ENCODE assay signal across 8 cellular contexts in genomic region chrX:68829594-68830485, GRCh38. TPM values are rescaled to one million over a fixed set of nuclear protein-coding genes. Genes with fewer than 3 reads are reported as not detected.
DNase-seq lines count a peak whose midpoint lies in the region; ATAC-seq and TF ChIP-seq lines count a peak whose summit lies in the region.

No MANE protein-coding gene starts in this region.

- H3K27ac ChIP-seq in A673 (ENCODE audit: low read depth, low read length, poor library complexity, severe bottlenecking) (peak overlapping the region; percentile 84), HEK293 (ENCODE audit: extremely low read depth, low read depth, low read length) (peak overlapping the region; percentile 48; the same call in 1 of the 2 replicates), parathyroid adenoma (peak overlapping the region; percentile 96)

- peaks cover 23% of the 10 kb centered on the region for H3K36me3 ChIP-seq in A673 (ENCODE audit: insufficient read depth, low read length, poor library complexity, severe bottlenecking)
- H3K36me3 ChIP-seq in HEK293 (ENCODE audit: control insufficient read depth in 2 of 2, insufficient read depth in 1 of 2, low read length in 2 of 2) = no peaks in the 10 kb centered on the region
- H3K36me3 ChIP-seq in parathyroid adenoma (ENCODE audit: control insufficient read depth, insufficient read depth, low read length) = no peaks in the 10 kb centered on the region

- H3K27ac Mint-ChIP-seq in glutamatergic neuron (ENCODE audit: unreplicated experiment) = no peak overlapping the region

- H3K9me3 ChIP-seq in A673 (ENCODE audit: low read depth, low read length, poor library complexity, severe bottlenecking) (no peaks in the 10 kb centered on the region), HEK293 (ENCODE audit: control insufficient read depth, insufficient read depth, low read depth, low read length) (no peaks in the 10 kb centered on the region), parathyroid adenoma (ENCODE audit: control insufficient read depth, low read length) (no peaks in the 10 kb centered on the region)

- CTCF ChIA-PET in A673 (lab: Charles Lee) = no interaction called here
- CTCF ChIA-PET in HEK293 (lab: Yijun Ruan, JAX) = interaction anchor here (0.6 to 5.8 kb wide), 8 partner anchors 9 to 557 kb away, joined by 3 to 137 read pairs (median 18); no protein-coding TSS in a partner anchor
- CTCF ChIA-PET in GM10248 (lab: Yijun Ruan, JAX) = interaction anchor here (1.0 to 5.5 kb wide), 7 partner anchors 7 to 557 kb away, joined by 3 to 53 read pairs (median 7); no protein-coding TSS in a partner anchor

- peaks cover 2% of the 10 kb centered on the region for H3K9me3 Mint-ChIP-seq in glutamatergic neuron (ENCODE audit: unreplicated experiment)

- peaks cover 6% of the 10 kb centered on the region for H3K27me3 Mint-ChIP-seq in glutamatergic neuron (ENCODE audit: unreplicated experiment)

- TF ChIP-seq CTCF in A673 (conservative IDR thresholded peaks at IDR 0.05; ENCODE audit: low read depth, low read length) (no peak), HEK293 (tag by site-specific recombination; IDR thresholded peaks at IDR 0.05) (peak; percentile 12; the same call in 1 of the 2 replicates), glutamatergic neuron (IDR thresholded peaks at IDR 0.05; ENCODE audit: partially characterized antibody, unreplicated experiment) (no peak), parathyroid adenoma (IDR thresholded peaks at IDR 0.05) (no peak), GM10248 (IDR thresholded peaks at IDR 0.05; ENCODE audit: control extremely low read depth, extremely low read depth, low read depth, missing control alignments) (no peak)

- peak overlapping the region; percentile 73 for H3K4me2 ChIP-seq in parathyroid adenoma (ENCODE audit: low read length)

- intact Hi-C loops in A673 (cut with micrococcal nuclease; ENCODE audit: unreplicated experiment) = no loop called here

- no TSS peak for BruUV-seq in A673 (replicated peaks; lab: Mats Ljungman, UMichigan)

- H3K4me1 Mint-ChIP-seq in glutamatergic neuron (ENCODE audit: low read depth, unreplicated experiment) = peaks cover 7% of the 10 kb centered on the region

- peaks cover 51% of the 10 kb centered on the region for H3K79me2 ChIP-seq in parathyroid adenoma

- H3K27me3 ChIP-seq in A673 (replicated peaks; ENCODE audit: insufficient read depth, low read depth, low read length, poor library complexity) (no peaks in the 10 kb centered on the region), parathyroid adenoma (ENCODE audit: control insufficient read depth, insufficient read depth, low read length) (no peaks in the 10 kb centered on the region)

- ATAC-seq in HG02571 (IDR thresholded peaks at IDR 0.05; ENCODE audit: unreplicated experiment) = no peak

- POLR2A ChIA-PET in A673 (lab: Charles Lee; ENCODE audit: low non-redundant PET) (interaction anchor here (1.0 kb wide), 1 partner anchor 463 kb away, joined by 4 read pairs; no protein-coding TSS in a partner anchor), HEK293 (lab: Yijun Ruan, JAX) (interaction anchor here (0.5 to 3.1 kb wide), 18 partner anchors 26 to 1303 kb away, joined by 3 to 34 read pairs (median 7); partner anchors contain the start of genes IGBP1 and PJA1), GM10248 (lab: Yijun Ruan, JAX) (no interaction called here)

- H3K4me3 Mint-ChIP-seq in glutamatergic neuron (ENCODE audit: unreplicated experiment) = peak overlapping the region; percentile 81

- no peaks in the 10 kb centered on the region for H3K36me3 Mint-ChIP-seq in glutamatergic neuron (ENCODE audit: unreplicated experiment)

- H3K4me3 ChIP-seq in A673 (ENCODE audit: low read depth, low read length, poor library complexity, severe bottlenecking) = peak overlapping the region; percentile 82
- peak overlapping the region; percentile 58 for H3K4me3 ChIP-seq in HEK293 (ENCODE audit: low read depth, low read length)
- peak overlapping the region; percentile 77 for H3K4me3 ChIP-seq in parathyroid adenoma (ENCODE audit: low read depth, low read length)

- H2AFZ ChIP-seq in parathyroid adenoma = no peak overlapping the region

- H3K9ac ChIP-seq in parathyroid adenoma = peak overlapping the region; percentile 97

- DNase-seq in A673 (ENCODE audit: low spot score) (no peak), glutamatergic neuron (peak; percentile 36), GM10248 (ENCODE audit: extremely low spot score) (no peak), cerebellum (ENCODE audit: low spot score) (no peak)
- DNase-seq in activated T-cell treated with anti-CD3 and anti-CD28 coated beads, Interleukin-2, amount 50 U/mL, for 48 hours = peak; percentile 38 to 44

- H3K4me1 ChIP-seq in A673 (ENCODE audit: insufficient read depth, low read length, poor library complexity, severe bottlenecking) = peaks cover 5% of the 10 kb centered on the region
- no peaks in the 10 kb centered on the region; the same call in 1 of the 2 replicates for H3K4me1 ChIP-seq in HEK293 (ENCODE audit: control insufficient read depth, insufficient read depth, low read length)
- peaks cover 4% of the 10 kb centered on the region for H3K4me1 ChIP-seq in parathyroid adenoma

TF ChIP-seq in HEK293, 187 proteins besides CTCF, POLR2A, EP300 and RAD21 (continues in another document):
- no peak for TF ChIP-seq BCL6B (tag by site-specific recombination; IDR thresholded peaks at IDR 0.05)
- TF ChIP-seq, protein P1, sequence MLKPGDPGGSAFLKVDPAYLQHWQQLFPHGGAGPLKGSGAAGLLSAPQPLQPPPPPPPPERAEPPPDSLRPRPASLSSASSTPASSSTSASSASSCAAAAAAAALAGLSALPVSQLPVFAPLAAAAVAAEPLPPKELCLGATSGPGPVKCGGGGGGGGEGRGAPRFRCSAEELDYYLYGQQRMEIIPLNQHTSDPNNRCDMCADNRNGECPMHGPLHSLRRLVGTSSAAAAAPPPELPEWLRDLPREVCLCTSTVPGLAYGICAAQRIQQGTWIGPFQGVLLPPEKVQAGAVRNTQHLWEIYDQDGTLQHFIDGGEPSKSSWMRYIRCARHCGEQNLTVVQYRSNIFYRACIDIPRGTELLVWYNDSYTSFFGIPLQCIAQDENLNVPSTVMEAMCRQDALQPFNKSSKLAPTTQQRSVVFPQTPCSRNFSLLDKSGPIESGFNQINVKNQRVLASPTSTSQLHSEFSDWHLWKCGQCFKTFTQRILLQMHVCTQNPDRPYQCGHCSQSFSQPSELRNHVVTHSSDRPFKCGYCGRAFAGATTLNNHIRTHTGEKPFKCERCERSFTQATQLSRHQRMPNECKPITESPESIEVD (tag by site-specific recombination; IDR thresholded peaks at IDR 0.05) = no peak
- TF ChIP-seq ZNF175 (tag by site-specific recombination; IDR thresholded peaks at IDR 0.05) = no peak
- no peak for TF ChIP-seq ZNF433 (tag by site-specific recombination; IDR thresholded peaks at IDR 0.05; ENCODE audit: low read depth)
- no peak for TF ChIP-seq ZBTB21 (tag by site-specific recombination; IDR thresholded peaks at IDR 0.05)
- no peak for TF ChIP-seq ZNF146 (tag by site-specific recombination; IDR thresholded peaks at IDR 0.05)
- no peak for TF ChIP-seq ZNF776 (tag by site-specific recombination; IDR thresholded peaks at IDR 0.05; ENCODE audit: borderline replicate concordance)
- peak; percentile 57; the same call in 1 of the 2 replicates for TF ChIP-seq GLIS2 (tag by site-specific recombination; IDR thresholded peaks at IDR 0.05)
- TF ChIP-seq ZNF26 (tag by site-specific recombination; IDR thresholded peaks at IDR 0.05) = no peak
- no peak for TF ChIP-seq ZNF174 (tag by site-specific recombination; IDR thresholded peaks at IDR 0.05)
- TF ChIP-seq, protein P2, sequence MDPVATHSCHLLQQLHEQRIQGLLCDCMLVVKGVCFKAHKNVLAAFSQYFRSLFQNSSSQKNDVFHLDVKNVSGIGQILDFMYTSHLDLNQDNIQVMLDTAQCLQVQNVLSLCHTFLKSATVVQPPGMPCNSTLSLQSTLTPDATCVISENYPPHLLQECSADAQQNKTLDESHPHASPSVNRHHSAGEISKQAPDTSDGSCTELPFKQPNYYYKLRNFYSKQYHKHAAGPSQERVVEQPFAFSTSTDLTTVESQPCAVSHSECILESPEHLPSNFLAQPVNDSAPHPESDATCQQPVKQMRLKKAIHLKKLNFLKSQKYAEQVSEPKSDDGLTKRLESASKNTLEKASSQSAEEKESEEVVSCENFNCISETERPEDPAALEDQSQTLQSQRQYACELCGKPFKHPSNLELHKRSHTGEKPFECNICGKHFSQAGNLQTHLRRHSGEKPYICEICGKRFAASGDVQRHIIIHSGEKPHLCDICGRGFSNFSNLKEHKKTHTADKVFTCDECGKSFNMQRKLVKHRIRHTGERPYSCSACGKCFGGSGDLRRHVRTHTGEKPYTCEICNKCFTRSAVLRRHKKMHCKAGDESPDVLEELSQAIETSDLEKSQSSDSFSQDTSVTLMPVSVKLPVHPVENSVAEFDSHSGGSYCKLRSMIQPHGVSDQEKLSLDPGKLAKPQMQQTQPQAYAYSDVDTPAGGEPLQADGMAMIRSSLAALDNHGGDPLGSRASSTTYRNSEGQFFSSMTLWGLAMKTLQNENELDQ (tag by site-specific recombination; IDR thresholded peaks at IDR 0.05; ENCODE audit: low read depth) = no peak
- no peak for TF ChIP-seq ZNF121 (tag by site-specific recombination; IDR thresholded peaks at IDR 0.05)

RNA-seq across cellular contexts. Expression of gene EFNB1, which starts 1.0 kb away (rescaled TPM):
- total RNA-seq in A673 (2021) (76.8 and 78.1 TPM in 2 replicates), glutamatergic neuron (ENCODE audit: unreplicated experiment) (5.9 TPM), cerebellum (18.2 TPM)

Comparison
In these comparisons a context has a peak if more than half of its experiments do, and no peak if none do; other contexts are left out.
1. DNase-seq: peak in activated T-cell treated with anti-CD3 and anti-CD28 coated beads, Interleukin-2, amount 50 U/mL, for 48 hours (2 of 2) and glutamatergic neuron (single experiment); none in A673 (single experiment), GM10248 (single experiment) and cerebellum (single experiment).
2. Peak in every context shown above with its lines, with median percentiles within 50 percentile points of each other: H3K27ac ChIP-seq and H3K4me3 ChIP-seq.